Comparison of ENCODE assay signal across 1 cellular context in genomic region chr16:81710596-81710995, GRCh38.
TF ChIP-seq lines count a peak whose summit lies in the region.

No MANE protein-coding gene starts in this region.

TF ChIP-seq in GM23338, 12 proteins besides CTCF, POLR2A, EP300 and RAD21 (continued from another document):
- TF ChIP-seq ZNF462 (CRISPR knock-in tag; IDR thresholded peaks at IDR 0.05), result no peak
- TF ChIP-seq CREB1 (CRISPR knock-in tag; IDR thresholded peaks at IDR 0.05; ENCODE audit: low read depth), result no peak
- no peak for TF ChIP-seq ZNF331 (CRISPR knock-in tag; IDR thresholded peaks at IDR 0.05; ENCODE audit: low read depth)
- no peak for TF ChIP-seq EZH2phosphoT487 (IDR thresholded peaks at IDR 0.05; ENCODE audit: unreplicated experiment)
- TF ChIP-seq NANOG (IDR thresholded peaks at IDR 0.05; ENCODE audit: borderline replicate concordance), result no peak
- TF ChIP-seq, protein P1, sequence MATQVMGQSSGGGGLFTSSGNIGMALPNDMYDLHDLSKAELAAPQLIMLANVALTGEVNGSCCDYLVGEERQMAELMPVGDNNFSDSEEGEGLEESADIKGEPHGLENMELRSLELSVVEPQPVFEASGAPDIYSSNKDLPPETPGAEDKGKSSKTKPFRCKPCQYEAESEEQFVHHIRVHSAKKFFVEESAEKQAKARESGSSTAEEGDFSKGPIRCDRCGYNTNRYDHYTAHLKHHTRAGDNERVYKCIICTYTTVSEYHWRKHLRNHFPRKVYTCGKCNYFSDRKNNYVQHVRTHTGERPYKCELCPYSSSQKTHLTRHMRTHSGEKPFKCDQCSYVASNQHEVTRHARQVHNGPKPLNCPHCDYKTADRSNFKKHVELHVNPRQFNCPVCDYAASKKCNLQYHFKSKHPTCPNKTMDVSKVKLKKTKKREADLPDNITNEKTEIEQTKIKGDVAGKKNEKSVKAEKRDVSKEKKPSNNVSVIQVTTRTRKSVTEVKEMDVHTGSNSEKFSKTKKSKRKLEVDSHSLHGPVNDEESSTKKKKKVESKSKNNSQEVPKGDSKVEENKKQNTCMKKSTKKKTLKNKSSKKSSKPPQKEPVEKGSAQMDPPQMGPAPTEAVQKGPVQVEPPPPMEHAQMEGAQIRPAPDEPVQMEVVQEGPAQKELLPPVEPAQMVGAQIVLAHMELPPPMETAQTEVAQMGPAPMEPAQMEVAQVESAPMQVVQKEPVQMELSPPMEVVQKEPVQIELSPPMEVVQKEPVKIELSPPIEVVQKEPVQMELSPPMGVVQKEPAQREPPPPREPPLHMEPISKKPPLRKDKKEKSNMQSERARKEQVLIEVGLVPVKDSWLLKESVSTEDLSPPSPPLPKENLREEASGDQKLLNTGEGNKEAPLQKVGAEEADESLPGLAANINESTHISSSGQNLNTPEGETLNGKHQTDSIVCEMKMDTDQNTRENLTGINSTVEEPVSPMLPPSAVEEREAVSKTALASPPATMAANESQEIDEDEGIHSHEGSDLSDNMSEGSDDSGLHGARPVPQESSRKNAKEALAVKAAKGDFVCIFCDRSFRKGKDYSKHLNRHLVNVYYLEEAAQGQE (IDR thresholded peaks at IDR 0.05; ENCODE audit: unreplicated experiment), result no peak
TF ChIP-seq in GM23338: peak in this region for 0.
